In genomic region chr14:88098128-88098527, GRCh38 we compare ENCODE assay signal across 25 cellular contexts.
DNase-seq lines count a peak whose midpoint lies in the region; ATAC-seq, FAIRE-seq and TF ChIP-seq lines count a peak whose summit lies in the region.
"Had no signal": no experiment of that assay in that cellular context is flagged by ENCODE, and none has a peak within 500 bp of the region (broad histone marks: within the 10 kb centered on the region; RNA-seq: fewer than 3 reads in every experiment).

No MANE protein-coding gene starts in this region.

- no peaks in the 10 kb centered on the region for H3K9me1 ChIP-seq in K562 (ENCODE audit: control insufficient read depth, insufficient read depth, low read length)

- H3K27ac ChIP-seq in HepG2 (ENCODE audit: extremely low read length, insufficient read depth, low read length) (no peak overlapping the region), right lobe of liver (no peak overlapping the region), K562 (ENCODE audit: extremely low read depth, low read depth, low read length) (no peak overlapping the region), esophagus muscularis mucosa (replicated peaks in 1 of 4) (no peak overlapping the region)
- H3K27ac ChIP-seq: 22Rv1; BLaER1 treated with 17β-estradiol and CSF1 and Interleukin-3, amounts not matched to agents 10 nM and 100 nM had no signal

- TF ChIP-seq POLR2A in HepG2 (IDR thresholded peaks at IDR 0.05; ENCODE audit: insufficient read depth in 1 of 2, low read depth in 2 of 2, low read length in 2 of 2) (no peak), right lobe of liver (IDR thresholded peaks at IDR 0.05) (no peak), K562 (conservative IDR thresholded peaks at IDR 0.05) (no peak), esophagus muscularis mucosa (IDR thresholded peaks at IDR 0.05; ENCODE audit: low read depth) (no peak)

- no peak overlapping the region for H3K4me2 ChIP-seq in HepG2 (ENCODE audit: low read depth, low read length)
- no peak overlapping the region for H3K4me2 ChIP-seq in K562 (ENCODE audit: insufficient read depth, low read length)
- H3K4me2 ChIP-seq: BLaER1 treated with 17β-estradiol and CSF1 and Interleukin-3, amounts not matched to agents 10 nM and 100 nM; GM23338 had no signal

- TF ChIP-seq EP300 in HepG2 (IDR thresholded peaks at IDR 0.05; ENCODE audit: low read depth in 2 of 2, low read length in 2 of 2), result no peak
- TF ChIP-seq EP300 in HepG2 (CRISPR knock-in tag; IDR thresholded peaks at IDR 0.05; ENCODE audit: borderline replicate concordance), result no peak
- TF ChIP-seq EP300 in K562 (IDR thresholded peaks at IDR 0.05; ENCODE audit: low read length), result no peak
- no peak for TF ChIP-seq EP300 in esophagus muscularis mucosa (IDR thresholded peaks at IDR 0.05)

- no peak for DNase-seq in HepG2 (ENCODE audit: low spot score)
- no peak for DNase-seq in right lobe of liver
- DNase-seq in NCI-H748 (lab: John Stamatoyannopoulos, UW; ENCODE audit: unreplicated experiment), result peak; percentile 82
- peak in 1 of 4 experiments; percentile 6 for DNase-seq in K562 (ENCODE audit: extremely low read depth in 1 of 4, low spot score in 3 of 4)
- no peak for DNase-seq in Kasumi-1 (lab: John Stamatoyannopoulos, UW)
- DNase-seq in esophagus muscularis mucosa (ENCODE audit: extremely low spot score), result no peak
- no peak for DNase-seq in NCI-H526 (lab: John Stamatoyannopoulos, UW)
- DNase-seq: ACHN; AML-193; BE2C; Calu3; CD4-positive, alpha-beta T cell; CD8-positive, alpha-beta memory T cell; COR-L47; DMS53; DMS79 treated with DMSO at 0.1 percent for 48 hours; GF-D8; H9; HFFc6 had no signal

- ATAC-seq in HepG2 (no peak), right lobe of liver (no peak), K562 (no peak)
- ATAC-seq: GM23338 had no signal

- 90% methylated on average over 2 of the region's 2 CpGs for WGBS in HepG2 (ENCODE audit: low lambda C conversion rate)
- 66% methylated on average over 2 of the region's 2 CpGs for WGBS in right lobe of liver (ENCODE audit: insufficient coverage, low coverage, low lambda C conversion rate, missing lambda C conversion rate)
- WGBS in K562 (ENCODE audit: insufficient coverage, low coverage, missing lambda C conversion rate), result 3% methylated on average over 2 of the region's 2 CpGs
- WGBS in esophagus muscularis mucosa, result 58% methylated on average over 2 of the region's 2 CpGs

- no peak for TF ChIP-seq RAD21 in HepG2 (CRISPR knock-in tag; IDR thresholded peaks at IDR 0.05)
- TF ChIP-seq RAD21 in K562 (CRISPR knock-in tag; conservative IDR thresholded peaks at IDR 0.05 in 1 of 2, IDR thresholded peaks at IDR 0.05 in 1 of 2), result no peak

- POLR2A ChIA-PET in HepG2 (lab: Yijun Ruan, JAX), result no interaction called here
- POLR2A ChIA-PET in K562 (lab: Yijun Ruan, JAX), result no interaction called here

- no peak for TF ChIP-seq CTCF in HepG2 (CRISPR knock-in tag; IDR thresholded peaks at IDR 0.05)
- TF ChIP-seq CTCF in right lobe of liver (IDR thresholded peaks at IDR 0.05), result no peak
- TF ChIP-seq CTCF in K562 (IDR thresholded peaks at IDR 0.05 in 2 of 3, conservative IDR thresholded peaks at IDR 0.05 in 1 of 3; ENCODE audit: insufficient read depth in 2 of 3, low read depth in 1 of 3, low read length in 3 of 3), result no peak
- no peak for TF ChIP-seq CTCF in esophagus muscularis mucosa (IDR thresholded peaks at IDR 0.05)

- H3K4me3 ChIP-seq in HepG2 (replicated peaks in 1 of 3; ENCODE audit: insufficient read depth in 1 of 3, low read depth in 2 of 3, low read length in 3 of 3) (no peak overlapping the region), right lobe of liver (no peak overlapping the region), K562 (no peak overlapping the region), esophagus muscularis mucosa (no peak overlapping the region)
- H3K4me3 ChIP-seq: BLaER1 treated with 17β-estradiol and CSF1 and Interleukin-3, amounts not matched to agents 10 nM and 100 nM; GM23338 had no signal

- intact Hi-C loops in HepG2 (cut with micrococcal nuclease; ENCODE audit: unreplicated experiment), result no loop called here
- intact Hi-C loops in right lobe of liver (cut with DNase I), result no loop called here
- intact Hi-C loops in K562 (cut with micrococcal nuclease), result no loop called here
- intact Hi-C loops in esophagus muscularis mucosa (cut with DNase I), result no loop called here

- BruUV-seq in HepG2 (replicated peaks; lab: Mats Ljungman, UMichigan) (no TSS peak), K562 (replicated peaks; lab: Mats Ljungman, UMichigan) (no TSS peak)

- no peaks in the 10 kb centered on the region for H3K9me3 ChIP-seq in HepG2 (ENCODE audit: low read length)
- H3K9me3 ChIP-seq in right lobe of liver, result no peaks in the 10 kb centered on the region
- H3K9me3 ChIP-seq in K562 (replicated peaks; ENCODE audit: control insufficient read depth, insufficient read depth, low read depth, low read length), result no peaks in the 10 kb centered on the region
- no peaks in the 10 kb centered on the region for H3K9me3 ChIP-seq in esophagus muscularis mucosa
- H3K9me3 ChIP-seq: BE2C had no signal

- in situ Hi-C loops in HepG2 (cut with HindIII; ENCODE audit: extremely low pct_ligation_motif_present, low pct_unique_long_range_greater_than_20kb), result no loop called here
- in situ Hi-C loops in K562 (cut with MboI), result no loop called here

- H4K20me1 ChIP-seq in HepG2 (ENCODE audit: insufficient read depth, low read length) (no peaks in the 10 kb centered on the region), K562 (replicated peaks; ENCODE audit: control insufficient read depth, insufficient read depth, low read length) (no peaks in the 10 kb centered on the region)
- H4K20me1 ChIP-seq: BLaER1 treated with 17β-estradiol and CSF1 and Interleukin-3, amounts not matched to agents 10 nM and 100 nM had no signal

- H3K4me1 ChIP-seq in HepG2 (ENCODE audit: insufficient read depth, low read length) (no peaks in the 10 kb centered on the region), right lobe of liver (no peaks in the 10 kb centered on the region), K562 (replicated peaks in 1 of 2; ENCODE audit: control insufficient read depth in 2 of 2, insufficient read depth in 2 of 2, low read length in 2 of 2) (no peaks in the 10 kb centered on the region), esophagus muscularis mucosa (no peaks in the 10 kb centered on the region)
- H3K4me1 ChIP-seq: BE2C; BLaER1 treated with 17β-estradiol and CSF1 and Interleukin-3, amounts not matched to agents 10 nM and 100 nM had no signal

- no peaks in the 10 kb centered on the region for H3K27me3 ChIP-seq in HepG2 (ENCODE audit: control insufficient read depth in 1 of 2, insufficient read depth in 2 of 2, low read length in 2 of 2)
- H3K27me3 ChIP-seq in right lobe of liver, result no peaks in the 10 kb centered on the region
- no peaks in the 10 kb centered on the region for H3K27me3 ChIP-seq in K562 (ENCODE audit: control insufficient read depth in 2 of 2, insufficient read depth in 2 of 2, low read length in 2 of 2)
- H3K27me3 ChIP-seq in esophagus muscularis mucosa, result no peaks in the 10 kb centered on the region
- H3K27me3 ChIP-seq: BE2C; BLaER1 treated with 17β-estradiol and CSF1 and Interleukin-3, amounts not matched to agents 10 nM and 100 nM had no signal

- CTCF ChIA-PET in HepG2 (lab: Yijun Ruan, JAX; ENCODE audit: low intra/inter-chr PET ratio, low total read pairs) (no interaction called here), K562 (lab: Yijun Ruan, JAX; ENCODE audit: low intra/inter-chr PET ratio) (no interaction called here)

- H3K9ac ChIP-seq in HepG2 (ENCODE audit: insufficient read depth, low read depth, low read length) (no peak overlapping the region), K562 (ENCODE audit: insufficient read depth in 1 of 2, low read depth in 2 of 2, low read length in 2 of 2) (no peak overlapping the region)
- H3K9ac ChIP-seq: BLaER1 treated with 17β-estradiol and CSF1 and Interleukin-3, amounts not matched to agents 10 nM and 100 nM had no signal

- no peaks in the 10 kb centered on the region for H3K79me2 ChIP-seq in HepG2 (ENCODE audit: insufficient read depth, low read length)
- H3K79me2 ChIP-seq in K562 (ENCODE audit: control insufficient read depth, insufficient read depth, low read length), result no peaks in the 10 kb centered on the region

- H2AFZ ChIP-seq in HepG2 (ENCODE audit: low read length), result no peak overlapping the region
- H2AFZ ChIP-seq in K562 (ENCODE audit: low read depth, low read length), result no peak overlapping the region
- H2AFZ ChIP-seq: GM23338 had no signal

- H3K36me3 ChIP-seq in HepG2 (replicated peaks in 1 of 2; ENCODE audit: control insufficient read depth in 1 of 2, insufficient read depth in 2 of 2, low read length in 2 of 2), result peaks cover 0 to 4% of the 10 kb centered on the region in 2 experiments; a peak in 1 of 5 replicates
- H3K36me3 ChIP-seq in right lobe of liver, result no peaks in the 10 kb centered on the region
- H3K36me3 ChIP-seq in K562 (ENCODE audit: control insufficient read depth, insufficient read depth, low read length), result no peaks in the 10 kb centered on the region
- no peaks in the 10 kb centered on the region for H3K36me3 ChIP-seq in esophagus muscularis mucosa
- H3K36me3 ChIP-seq: BE2C; BLaER1 treated with 17β-estradiol and CSF1 and Interleukin-3, amounts not matched to agents 10 nM and 100 nM had no signal

- FAIRE-seq in HepG2 (lab: Jason Lieb, UNC), result no peak
- no peak for FAIRE-seq in K562 (lab: Jason Lieb, UNC)
- FAIRE-seq: A204.1, GM12891, GM18507 had no signal

TF ChIP-seq in HepG2, 621 proteins besides CTCF, POLR2A, EP300 and RAD21 (continues in another document):
- TF ChIP-seq DDIT3 (CRISPR knock-in tag; IDR thresholded peaks at IDR 0.05) (no peak), ZNF7 (CRISPR knock-in tag; IDR thresholded peaks at IDR 0.05) (peak; percentile 97)

TF ChIP-seq in K562, 482 proteins besides CTCF, POLR2A, EP300 and RAD21:
- TF ChIP-seq RBM25 (IDR thresholded peaks at IDR 0.05; ENCODE audit: low read depth, low read length, severe bottlenecking) (peak; percentile 47), GATA2 (CRISPR knock-in tag; IDR thresholded peaks at IDR 0.05) (no peak)
